In the genomic region with DNA sequence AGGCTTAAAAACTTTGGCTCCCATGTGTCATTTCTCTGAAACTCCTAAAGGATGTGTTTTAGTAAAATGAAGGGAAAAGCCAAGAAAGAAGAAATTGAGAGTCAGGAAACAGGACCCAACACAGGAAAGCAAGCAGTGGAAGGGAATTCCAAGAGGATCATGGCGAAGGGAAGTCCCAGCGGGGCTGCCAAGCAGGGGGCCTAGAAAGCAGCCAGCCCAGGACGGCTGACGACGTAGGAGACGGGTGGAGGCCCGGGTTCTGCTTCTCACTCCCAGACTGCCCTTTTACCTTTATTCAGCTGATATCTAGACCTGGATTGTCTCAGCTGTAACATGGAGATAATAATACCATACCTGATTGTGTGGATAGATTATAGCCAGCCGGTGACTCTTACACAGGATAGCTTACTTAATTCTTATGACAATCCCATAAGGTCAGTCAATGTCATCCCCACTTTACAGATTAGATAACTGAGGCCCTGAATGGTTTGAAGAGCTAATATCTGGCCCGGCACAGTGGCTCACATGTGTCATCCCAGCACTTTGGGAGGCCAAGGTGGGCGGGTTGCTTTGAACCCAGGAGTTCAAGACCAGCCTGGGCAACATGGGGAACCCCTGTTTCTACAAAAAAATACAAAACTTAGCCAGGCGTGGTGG, we compare ENCODE assay signal across 1 cellular context.
TF ChIP-seq lines count a peak whose summit lies in the region.

No MANE protein-coding gene starts in this region.

TF ChIP-seq in K562, 482 proteins besides CTCF, POLR2A, EP300 and RAD21 (continued from another document):
- TF ChIP-seq RFX7 (CRISPR knock-in tag; IDR thresholded peaks at IDR 0.05): no peak
- TF ChIP-seq MYNN (IDR thresholded peaks at IDR 0.05): no peak
- no peak for TF ChIP-seq MYNN (CRISPR knock-in tag; IDR thresholded peaks at IDR 0.05)
- peak; percentile 33 to 68; a peak in 2 of 4 replicates for TF ChIP-seq KDM1A (IDR thresholded peaks at IDR 0.05)
- no peak for TF ChIP-seq YY1 (IDR thresholded peaks at IDR 0.05; ENCODE audit: borderline replicate concordance in 1 of 3, control insufficient read depth in 1 of 3, extremely low read depth in 1 of 3, insufficient read depth in 3 of 3, insufficient read length in 1 of 3, insufficient replicate concordance in 2 of 3, low read depth in 1 of 3, low read length in 2 of 3)
- no peak for TF ChIP-seq ZNF507 (tag; conservative IDR thresholded peaks at IDR 0.05)
- peak; percentile 83 for TF ChIP-seq BCOR (IDR thresholded peaks at IDR 0.05)
- no peak for TF ChIP-seq FIP1L1 (IDR thresholded peaks at IDR 0.05; ENCODE audit: low read depth, low read length, poor library complexity, severe bottlenecking)
- TF ChIP-seq RBM25 (IDR thresholded peaks at IDR 0.05; ENCODE audit: low read depth, low read length, severe bottlenecking): peak; percentile 90
- TF ChIP-seq CBX1 (IDR thresholded peaks at IDR 0.05; ENCODE audit: low read depth): 0 out of 2 replicates have a peak, but pooled peaks have one; percentile 21
- TF ChIP-seq, protein P1, sequence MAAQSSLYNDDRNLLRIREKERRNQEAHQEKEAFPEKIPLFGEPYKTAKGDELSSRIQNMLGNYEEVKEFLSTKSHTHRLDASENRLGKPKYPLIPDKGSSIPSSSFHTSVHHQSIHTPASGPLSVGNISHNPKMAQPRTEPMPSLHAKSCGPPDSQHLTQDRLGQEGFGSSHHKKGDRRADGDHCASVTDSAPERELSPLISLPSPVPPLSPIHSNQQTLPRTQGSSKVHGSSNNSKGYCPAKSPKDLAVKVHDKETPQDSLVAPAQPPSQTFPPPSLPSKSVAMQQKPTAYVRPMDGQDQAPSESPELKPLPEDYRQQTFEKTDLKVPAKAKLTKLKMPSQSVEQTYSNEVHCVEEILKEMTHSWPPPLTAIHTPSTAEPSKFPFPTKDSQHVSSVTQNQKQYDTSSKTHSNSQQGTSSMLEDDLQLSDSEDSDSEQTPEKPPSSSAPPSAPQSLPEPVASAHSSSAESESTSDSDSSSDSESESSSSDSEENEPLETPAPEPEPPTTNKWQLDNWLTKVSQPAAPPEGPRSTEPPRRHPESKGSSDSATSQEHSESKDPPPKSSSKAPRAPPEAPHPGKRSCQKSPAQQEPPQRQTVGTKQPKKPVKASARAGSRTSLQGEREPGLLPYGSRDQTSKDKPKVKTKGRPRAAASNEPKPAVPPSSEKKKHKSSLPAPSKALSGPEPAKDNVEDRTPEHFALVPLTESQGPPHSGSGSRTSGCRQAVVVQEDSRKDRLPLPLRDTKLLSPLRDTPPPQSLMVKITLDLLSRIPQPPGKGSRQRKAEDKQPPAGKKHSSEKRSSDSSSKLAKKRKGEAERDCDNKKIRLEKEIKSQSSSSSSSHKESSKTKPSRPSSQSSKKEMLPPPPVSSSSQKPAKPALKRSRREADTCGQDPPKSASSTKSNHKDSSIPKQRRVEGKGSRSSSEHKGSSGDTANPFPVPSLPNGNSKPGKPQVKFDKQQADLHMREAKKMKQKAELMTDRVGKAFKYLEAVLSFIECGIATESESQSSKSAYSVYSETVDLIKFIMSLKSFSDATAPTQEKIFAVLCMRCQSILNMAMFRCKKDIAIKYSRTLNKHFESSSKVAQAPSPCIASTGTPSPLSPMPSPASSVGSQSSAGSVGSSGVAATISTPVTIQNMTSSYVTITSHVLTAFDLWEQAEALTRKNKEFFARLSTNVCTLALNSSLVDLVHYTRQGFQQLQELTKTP (IDR thresholded peaks at IDR 0.05; ENCODE audit: low read depth in 1 of 2, partially characterized antibody in 2 of 2): no peak
- peak; percentile 40; the same call in 1 of the 2 replicates for TF ChIP-seq CBFA2T3 (IDR thresholded peaks at IDR 0.05)
- 0 out of 2 replicates have a peak, but pooled peaks have one; percentile 22 for TF ChIP-seq TCF3 (CRISPR knock-in tag; IDR thresholded peaks at IDR 0.05)
- peak; percentile 44; the same call in 1 of the 2 replicates for TF ChIP-seq ESRRA (IDR thresholded peaks at IDR 0.05; ENCODE audit: borderline replicate concordance, low read depth)
- no peak for TF ChIP-seq SOX6 (IDR thresholded peaks at IDR 0.05)
- no peak for TF ChIP-seq ZBTB34 (CRISPR knock-in tag; IDR thresholded peaks at IDR 0.05)
- no peak for TF ChIP-seq NR2C1 (IDR thresholded peaks at IDR 0.05)
- TF ChIP-seq NR2C1 (tag; IDR thresholded peaks at IDR 0.05): no peak
- peak; percentile 93 for TF ChIP-seq ADNP (tag; IDR thresholded peaks at IDR 0.05)
- TF ChIP-seq CHD4 (IDR thresholded peaks at IDR 0.05; ENCODE audit: insufficient read depth, insufficient replicate concordance, low read depth, low read length, poor library complexity, severe bottlenecking): peak; percentile 75
- no peak for TF ChIP-seq RHOXF2B (CRISPR knock-in tag; conservative IDR thresholded peaks at IDR 0.05)
- TF ChIP-seq CBFA2T2 (conservative IDR thresholded peaks at IDR 0.05): peak; percentile 12; the same call in 1 of the 2 replicates
- TF ChIP-seq, protein P2, sequence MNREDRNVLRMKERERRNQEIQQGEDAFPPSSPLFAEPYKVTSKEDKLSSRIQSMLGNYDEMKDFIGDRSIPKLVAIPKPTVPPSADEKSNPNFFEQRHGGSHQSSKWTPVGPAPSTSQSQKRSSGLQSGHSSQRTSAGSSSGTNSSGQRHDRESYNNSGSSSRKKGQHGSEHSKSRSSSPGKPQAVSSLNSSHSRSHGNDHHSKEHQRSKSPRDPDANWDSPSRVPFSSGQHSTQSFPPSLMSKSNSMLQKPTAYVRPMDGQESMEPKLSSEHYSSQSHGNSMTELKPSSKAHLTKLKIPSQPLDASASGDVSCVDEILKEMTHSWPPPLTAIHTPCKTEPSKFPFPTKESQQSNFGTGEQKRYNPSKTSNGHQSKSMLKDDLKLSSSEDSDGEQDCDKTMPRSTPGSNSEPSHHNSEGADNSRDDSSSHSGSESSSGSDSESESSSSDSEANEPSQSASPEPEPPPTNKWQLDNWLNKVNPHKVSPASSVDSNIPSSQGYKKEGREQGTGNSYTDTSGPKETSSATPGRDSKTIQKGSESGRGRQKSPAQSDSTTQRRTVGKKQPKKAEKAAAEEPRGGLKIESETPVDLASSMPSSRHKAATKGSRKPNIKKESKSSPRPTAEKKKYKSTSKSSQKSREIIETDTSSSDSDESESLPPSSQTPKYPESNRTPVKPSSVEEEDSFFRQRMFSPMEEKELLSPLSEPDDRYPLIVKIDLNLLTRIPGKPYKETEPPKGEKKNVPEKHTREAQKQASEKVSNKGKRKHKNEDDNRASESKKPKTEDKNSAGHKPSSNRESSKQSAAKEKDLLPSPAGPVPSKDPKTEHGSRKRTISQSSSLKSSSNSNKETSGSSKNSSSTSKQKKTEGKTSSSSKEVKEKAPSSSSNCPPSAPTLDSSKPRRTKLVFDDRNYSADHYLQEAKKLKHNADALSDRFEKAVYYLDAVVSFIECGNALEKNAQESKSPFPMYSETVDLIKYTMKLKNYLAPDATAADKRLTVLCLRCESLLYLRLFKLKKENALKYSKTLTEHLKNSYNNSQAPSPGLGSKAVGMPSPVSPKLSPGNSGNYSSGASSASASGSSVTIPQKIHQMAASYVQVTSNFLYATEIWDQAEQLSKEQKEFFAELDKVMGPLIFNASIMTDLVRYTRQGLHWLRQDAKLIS (CRISPR knock-in tag; IDR thresholded peaks at IDR 0.05): no peak
